ENCODE assay signal across 17 cellular contexts in genomic region chr4:38768968-38769394, GRCh38. TPM values are rescaled to one million over a fixed set of nuclear protein-coding genes. Genes with fewer than 3 reads are reported as not detected.
DNase-seq lines count a peak whose midpoint lies in the region; ATAC-seq and TF ChIP-seq lines count a peak whose summit lies in the region.
"Had no signal": no experiment of that assay in that cellular context is flagged by ENCODE, and none has a peak within 500 bp of the region (broad histone marks: within the 10 kb centered on the region; RNA-seq: fewer than 3 reads in every experiment).

No MANE protein-coding gene starts in this region.

- TF ChIP-seq CTCF in fibroblast of mammary gland (conservative IDR thresholded peaks at IDR 0.05; ENCODE audit: control insufficient read depth, insufficient read depth, low read depth, low read length): no peak
- TF ChIP-seq CTCF in omental fat pad (IDR thresholded peaks at IDR 0.05): no peak

- H3K27ac Mint-ChIP-seq in stimulated activated naive CD8-positive, alpha-beta T cell treated with anti-CD3 and anti-CD28 coated beads, Interleukin-15, amount 100 ng/mL, for 72 hours: no peak overlapping the region

- DNase-seq in MV-4-11 (lab: John Stamatoyannopoulos, UW) (peak; percentile 80), fibroblast of mammary gland (ENCODE audit: low read depth) (peak; percentile 60), omental fat pad (ENCODE audit: low spot score) (no peak), NCI-H226 (no peak), HuH-7 (ENCODE audit: low spot score) (no peak), mesenteric fat pad (ENCODE audit: low spot score) (no peak)
- no peak for DNase-seq in stimulated activated naive CD8-positive, alpha-beta T cell treated with anti-CD3 and anti-CD28 coated beads, Interleukin-15, amount 100 ng/mL, for 72 hours
- DNase-seq: DMS153, mucosa of descending colon, NCI-H1436, NCI-H69 had no signal

- peak; percentile 44 for ATAC-seq in omental fat pad (ENCODE audit: low FRiP score)
- ATAC-seq in stimulated activated naive CD8-positive, alpha-beta T cell treated with anti-CD3 and anti-CD28 coated beads, Interleukin-15, amount 100 ng/mL, for 72 hours: no peak
- ATAC-seq: HCT116, mucosa of descending colon had no signal

- H3K4me1 ChIP-seq in BLaER1 treated with 17β-estradiol and CSF1 and Interleukin-3, amounts not matched to agents 10 nM and 100 nM: peaks cover 10 to 30% (median 23%) of the 10 kb centered on the region in 10 experiments
- H3K4me1 ChIP-seq: upper lobe of left lung had no signal

- H3K9ac ChIP-seq in BLaER1 treated with 17β-estradiol and CSF1 and Interleukin-3, amounts not matched to agents 10 nM and 100 nM: no peak overlapping the region

- H3K36me3 ChIP-seq in BLaER1 treated with 17β-estradiol and CSF1 and Interleukin-3, amounts not matched to agents 10 nM and 100 nM: no peaks in the 10 kb centered on the region
- H3K36me3 ChIP-seq: upper lobe of left lung had no signal

- no peak overlapping the region for H3K4me3 ChIP-seq in BLaER1 treated with 17β-estradiol and CSF1 and Interleukin-3, amounts not matched to agents 10 nM and 100 nM
- H3K4me3 ChIP-seq in fibroblast of mammary gland (ENCODE audit: control insufficient read depth, low read depth, low read length): no peak overlapping the region
- H3K4me3 ChIP-seq: mucosa of descending colon, SK-N-MC, skin epidermis, upper lobe of left lung had no signal

- peak overlapping the region in 2 of 11 experiments; percentile 2 to 14; a peak in 1 of 22 replicates for H3K27ac ChIP-seq in BLaER1 treated with 17β-estradiol and CSF1 and Interleukin-3, amounts not matched to agents 10 nM and 100 nM
- H3K27ac ChIP-seq: SK-N-MC, upper lobe of left lung had no signal

- no peaks in the 10 kb centered on the region for H3K27me3 ChIP-seq in BLaER1 treated with 17β-estradiol and CSF1 and Interleukin-3, amounts not matched to agents 10 nM and 100 nM
- H3K27me3 ChIP-seq: upper lobe of left lung had no signal

- H3K4me3 Mint-ChIP-seq in stimulated activated naive CD8-positive, alpha-beta T cell treated with anti-CD3 and anti-CD28 coated beads, Interleukin-15, amount 100 ng/mL, for 72 hours: no peak overlapping the region

- no peaks in the 10 kb centered on the region for H4K20me1 ChIP-seq in BLaER1 treated with 17β-estradiol and CSF1 and Interleukin-3, amounts not matched to agents 10 nM and 100 nM

- peaks cover 23 to 73% (median 62%) of the 10 kb centered on the region in 11 experiments for H3K9me3 ChIP-seq in BLaER1 treated with 17β-estradiol and CSF1 and Interleukin-3, amounts not matched to agents 10 nM and 100 nM (replicated peaks in 1 of 11)
- H3K9me3 ChIP-seq: mucosa of descending colon, upper lobe of left lung had no signal

- H3K4me1 Mint-ChIP-seq in stimulated activated naive CD8-positive, alpha-beta T cell treated with anti-CD3 and anti-CD28 coated beads, Interleukin-15, amount 100 ng/mL, for 72 hours: no peaks in the 10 kb centered on the region

- peak overlapping the region in 10 of 11 experiments; percentile 4 to 60 (median 24); a peak in 15 of 22 replicates for H3K4me2 ChIP-seq in BLaER1 treated with 17β-estradiol and CSF1 and Interleukin-3, amounts not matched to agents 10 nM and 100 nM

- no peaks in the 10 kb centered on the region for H3K27me3 Mint-ChIP-seq in stimulated activated naive CD8-positive, alpha-beta T cell treated with anti-CD3 and anti-CD28 coated beads, Interleukin-15, amount 100 ng/mL, for 72 hours

- peaks cover 9 to 24% of the 10 kb centered on the region in 2 donors for H3K9me3 Mint-ChIP-seq in stimulated activated naive CD8-positive, alpha-beta T cell treated with anti-CD3 and anti-CD28 coated beads, Interleukin-15, amount 100 ng/mL, for 72 hours

RNA-seq across cellular contexts. Expression of gene TLR10, which starts 13.8 kb away (rescaled TPM):
- total RNA-seq in omental fat pad (1 to 10 TPM in 1 of 4 donors, under 1 TPM in 3; 0.12 to 2.5 (median 0.33) TPM), mesenteric fat pad (0.42 TPM)
- total RNA-seq: endothelial cell of umbilical vein had no signal

RNA-seq across cellular contexts. Expression of gene TLR1, which starts 35.6 kb away (rescaled TPM):
- total RNA-seq in omental fat pad (10 to 100 TPM; 17.0 to 35.8 (median 27.1) TPM), mesenteric fat pad (25.4 TPM)

Comparison
In these comparisons a context has a peak if more than half of its experiments do, and no peak if none do; other contexts are left out.
1. DNase-seq: peak in MV-4-11 (single experiment) and fibroblast of mammary gland (single experiment); none in omental fat pad (single experiment), NCI-H226 (single experiment), HuH-7 (single experiment), stimulated activated naive CD8-positive, alpha-beta T cell treated with anti-CD3 and anti-CD28 coated beads, Interleukin-15, amount 100 ng/mL, for 72 hours (0 of 2) and mesenteric fat pad (single experiment).